In genomic region chr9:137243266-137243625, GRCh38 we compare ENCODE assay signal across 11 cellular contexts. TPM values are rescaled to one million over a fixed set of nuclear protein-coding genes. Genes with fewer than 3 reads are reported as not detected.
DNase-seq lines count a peak whose midpoint lies in the region; ATAC-seq and TF ChIP-seq lines count a peak whose summit lies in the region.
"Not testable (repeated sequence)": the region's sequence is repeated elsewhere in the genome, so short reads cannot be mapped to it uniquely, and the experiment has no call there.
"Had no signal": no experiment of that assay in that cellular context is flagged by ENCODE, and none has a peak within 500 bp of the region (broad histone marks: within the 10 kb centered on the region; RNA-seq: fewer than 3 reads in every experiment).

No MANE protein-coding gene starts in this region.

- H3K4me2 ChIP-seq in OCI-LY7 (ENCODE audit: low read length), result peak overlapping the region; percentile 99

- H3K27ac Mint-ChIP-seq in Caco-2 (ENCODE audit: unreplicated experiment), result peak overlapping the region; percentile 95
- H3K27ac Mint-ChIP-seq in activated T-cell treated with anti-CD3 and anti-CD28 coated beads, Interleukin-2, amount 50 U/mL, for 24 hours, result peak overlapping the region; percentile 96
- H3K27ac Mint-ChIP-seq in central memory CD8-positive, alpha-beta T cell (ENCODE audit: low read depth), result not testable (repeated sequence)
- H3K27ac Mint-ChIP-seq in stimulated activated naive B cell treated with anti-CD40 and anti-IgM and Interleukin-4, amounts not matched to agents 10 μg/mL and 1 μg/mL and 100 μg/mL, for 72 hours, result peak overlapping the region; percentile 51

- CTCF ChIA-PET in Caco-2 (lab: Charles Lee); OCI-LY7 (lab: Charles Lee; ENCODE audit: unreplicated experiment): not testable (repeated sequence)

- not testable (repeated sequence) for H3K9me3 Mint-ChIP-seq in Caco-2 (ENCODE audit: unreplicated experiment); activated T-cell treated with anti-CD3 and anti-CD28 coated beads, Interleukin-2, amount 50 U/mL, for 24 hours; central memory CD8-positive, alpha-beta T cell; stimulated activated naive B cell treated with anti-CD40 and anti-IgM and Interleukin-4, amounts not matched to agents 10 μg/mL and 1 μg/mL and 100 μg/mL, for 72 hours

- peaks cover 68% of the 10 kb centered on the region for H3K36me3 Mint-ChIP-seq in Caco-2 (ENCODE audit: insufficient read depth, unreplicated experiment)
- peaks cover 36% of the 10 kb centered on the region for H3K36me3 Mint-ChIP-seq in activated T-cell treated with anti-CD3 and anti-CD28 coated beads, Interleukin-2, amount 50 U/mL, for 24 hours (ENCODE audit: low read depth)
- peaks cover 25% of the 10 kb centered on the region for H3K36me3 Mint-ChIP-seq in central memory CD8-positive, alpha-beta T cell (ENCODE audit: insufficient read depth)
- H3K36me3 Mint-ChIP-seq in stimulated activated naive B cell treated with anti-CD40 and anti-IgM and Interleukin-4, amounts not matched to agents 10 μg/mL and 1 μg/mL and 100 μg/mL, for 72 hours, result peaks cover 17 to 30% of the 10 kb centered on the region in 2 donors

- peaks cover 16% of the 10 kb centered on the region for H3K4me1 ChIP-seq in Caco-2
- peaks cover 45% of the 10 kb centered on the region for H3K4me1 ChIP-seq in OCI-LY7 (ENCODE audit: insufficient read depth, low read length, poor library complexity, severe bottlenecking)
- H3K4me1 ChIP-seq in mucosa of stomach (ENCODE audit: control insufficient read depth, insufficient read depth, low read length), result peaks cover 40% of the 10 kb centered on the region

- H4K20me1 ChIP-seq in OCI-LY7 (ENCODE audit: insufficient read depth, low read length), result peaks cover 14% of the 10 kb centered on the region

- intact Hi-C loops in Caco-2 (cut with micrococcal nuclease; ENCODE audit: unreplicated experiment), result loop anchor here (5.0 to 10.0 kb wide), 2 partner anchors 49 to 448 kb away; partner anchors contain the start of genes CCDC183 and TMEM141
- intact Hi-C loops in OCI-LY7 (cut with micrococcal nuclease; ENCODE audit: unreplicated experiment), result not testable (repeated sequence)

- peak overlapping the region; percentile 80 for H3K4me3 Mint-ChIP-seq in Caco-2 (ENCODE audit: unreplicated experiment)
- peak overlapping the region; percentile 85 for H3K4me3 Mint-ChIP-seq in activated T-cell treated with anti-CD3 and anti-CD28 coated beads, Interleukin-2, amount 50 U/mL, for 24 hours
- H3K4me3 Mint-ChIP-seq in central memory CD8-positive, alpha-beta T cell, result peak overlapping the region; percentile 92
- H3K4me3 Mint-ChIP-seq in stimulated activated naive B cell treated with anti-CD40 and anti-IgM and Interleukin-4, amounts not matched to agents 10 μg/mL and 1 μg/mL and 100 μg/mL, for 72 hours, result peak overlapping the region in 1 of 2 donors; percentile 29

- BruUV-seq in Caco-2 (replicated peaks; lab: Mats Ljungman, UMichigan) (TSS peak; percentile 67), OCI-LY7 (replicated peaks; lab: Mats Ljungman, UMichigan) (TSS peak; percentile 95)

- ATAC-seq in central memory CD8-positive, alpha-beta T cell (replicated peaks; ENCODE audit: extremely low read depth, poor library complexity, severe bottlenecking); stimulated activated naive B cell treated with anti-CD40 and anti-IgM and Interleukin-4, amounts not matched to agents 10 μg/mL and 1 μg/mL and 100 μg/mL, for 72 hours (replicated peaks): not testable (repeated sequence)

- H3K9me3 ChIP-seq in Caco-2; OCI-LY7 (ENCODE audit: low read length); mucosa of stomach (ENCODE audit: control insufficient read depth, low read length): not testable (repeated sequence)

- not testable (repeated sequence) for TF ChIP-seq CTCF in Caco-2 (IDR thresholded peaks at IDR 0.05; ENCODE audit: insufficient read depth in 1 of 2, low read depth in 1 of 2, low read length in 1 of 2, severe bottlenecking in 1 of 2, unreplicated experiment in 1 of 2); OCI-LY7 (conservative IDR thresholded peaks at IDR 0.05; ENCODE audit: low read length)

- DNase-seq in Caco-2; OCI-LY7 (ENCODE audit: low spot score); activated T-cell treated with anti-CD3 and anti-CD28 coated beads, Interleukin-2, amount 50 U/mL, for 24 hours; central memory CD8-positive, alpha-beta T cell (ENCODE audit: low spot score in 2 of 2); stimulated activated naive B cell treated with anti-CD40 and anti-IgM and Interleukin-4, amounts not matched to agents 10 μg/mL and 1 μg/mL and 100 μg/mL, for 72 hours: not testable (repeated sequence)

- not testable (repeated sequence) for H3K4me1 Mint-ChIP-seq in Caco-2 (ENCODE audit: low read depth, unreplicated experiment)
- peaks cover 32% of the 10 kb centered on the region for H3K4me1 Mint-ChIP-seq in activated T-cell treated with anti-CD3 and anti-CD28 coated beads, Interleukin-2, amount 50 U/mL, for 24 hours (ENCODE audit: low read depth)
- peaks cover 24% of the 10 kb centered on the region for H3K4me1 Mint-ChIP-seq in central memory CD8-positive, alpha-beta T cell
- peaks cover 26 to 48% of the 10 kb centered on the region in 2 donors for H3K4me1 Mint-ChIP-seq in stimulated activated naive B cell treated with anti-CD40 and anti-IgM and Interleukin-4, amounts not matched to agents 10 μg/mL and 1 μg/mL and 100 μg/mL, for 72 hours

- H3K27me3 Mint-ChIP-seq in Caco-2 (ENCODE audit: insufficient read depth, unreplicated experiment); activated T-cell treated with anti-CD3 and anti-CD28 coated beads, Interleukin-2, amount 50 U/mL, for 24 hours; central memory CD8-positive, alpha-beta T cell; stimulated activated naive B cell treated with anti-CD40 and anti-IgM and Interleukin-4, amounts not matched to agents 10 μg/mL and 1 μg/mL and 100 μg/mL, for 72 hours: not testable (repeated sequence)

- H3K9me2 ChIP-seq in OCI-LY7 (ENCODE audit: insufficient read depth, low read length), result not testable (repeated sequence)

- not testable (repeated sequence) for H3K36me3 ChIP-seq in Caco-2 (ENCODE audit: control insufficient read depth, insufficient read depth, low read length)
- peaks cover 28% of the 10 kb centered on the region for H3K36me3 ChIP-seq in OCI-LY7 (ENCODE audit: insufficient read depth, low read length)
- H3K36me3 ChIP-seq in mucosa of stomach (ENCODE audit: control insufficient read depth, insufficient read depth, low read length), result peaks cover 18% of the 10 kb centered on the region

- not testable (repeated sequence) for H3K9ac ChIP-seq in mucosa of stomach (ENCODE audit: low read length)

- H3K27me3 ChIP-seq in Caco-2 (replicated peaks; ENCODE audit: control insufficient read depth, insufficient read depth, low read length); mucosa of stomach (ENCODE audit: control insufficient read depth, insufficient read depth, low read length): not testable (repeated sequence)

- not testable (repeated sequence) for H2AFZ ChIP-seq in OCI-LY7 (ENCODE audit: low read length)

- H3K27ac ChIP-seq in OCI-LY7 (ENCODE audit: low read depth, low read length, poor library complexity, severe bottlenecking), result not testable (repeated sequence)

- H3K79me2 ChIP-seq in OCI-LY7 (ENCODE audit: insufficient read depth, low read depth, low read length), result peaks cover 33% of the 10 kb centered on the region

- H3K4me3 ChIP-seq in Caco-2 (ENCODE audit: low read depth, low read length); OCI-LY7 (ENCODE audit: low read depth, low read length, poor library complexity, severe bottlenecking): not testable (repeated sequence)
- H3K4me3 ChIP-seq in mucosa of stomach (ENCODE audit: low read length), result peak overlapping the region; percentile 4

- POLR2A ChIA-PET in Caco-2 (lab: Charles Lee), result not testable (repeated sequence)
- POLR2A ChIA-PET in OCI-LY7 (lab: Charles Lee), result interaction anchor here (1.5 kb wide), 1 partner anchor 11 kb away, joined by 7 read pairs; no protein-coding TSS in a partner anchor

RNA-seq across cellular contexts. Expression of gene TUBB4B, which starts 2.2 kb away (rescaled TPM):
- total RNA-seq in Caco-2 (2022) (481 and 487 TPM in 2 replicates), OCI-LY7 (2022) (402 and 443 TPM in 2 replicates)
- total RNA-seq in OCI-LY7 (2014; rRNA removed; shearing (Covaris generic)), result 376 and 417 TPM in 2 replicates

RNA-seq across cellular contexts. Expression of gene STPG3, which starts 7.8 kb away (rescaled TPM):
- total RNA-seq in Caco-2 (2022) (not detected in 2 replicates), OCI-LY7 (2022) (1.7 and 2.7 TPM in 2 replicates)
- 0.73 TPM in 1 of 2 replicates, not detected in the other for total RNA-seq in OCI-LY7 (2014; rRNA removed; shearing (Covaris generic))
- total RNA-seq: chondrocyte, endothelial cell of umbilical vein, occipital lobe, urinary bladder had no signal

RNA-seq across cellular contexts. Expression of gene NELFB, which starts 11.9 kb away (rescaled TPM):
- 79.1 and 79.8 TPM in 2 replicates for total RNA-seq in Caco-2 (2022)
- 59.5 and 62.6 TPM in 2 replicates for total RNA-seq in OCI-LY7 (2014; rRNA removed; shearing (Covaris generic))
- 74.8 and 76.1 TPM in 2 replicates for total RNA-seq in OCI-LY7 (2022)

RNA-seq across cellular contexts. Expression of gene SLC34A3, which starts 12.5 kb away (rescaled TPM):
- total RNA-seq in Caco-2 (2022) (0.19 TPM in 1 of 2 replicates, not detected in the other), OCI-LY7 (2022) (not detected in 2 replicates)
- total RNA-seq in OCI-LY7 (2014; rRNA removed; shearing (Covaris generic)), result 0.15 TPM in 1 of 2 replicates, not detected in the other
- total RNA-seq: adrenal gland, chondrocyte, endothelial cell of umbilical vein, urinary bladder had no signal

RNA-seq across cellular contexts. Expression of gene RNF224, which starts 15.9 kb away (rescaled TPM):
- total RNA-seq in Caco-2 (2022) (0.27 TPM in 1 of 2 replicates, not detected in the other), OCI-LY7 (2022) (0.30 TPM in 1 of 2 replicates, not detected in the other)
- 0.13 TPM in 1 of 2 replicates, not detected in the other for total RNA-seq in OCI-LY7 (2014; rRNA removed; shearing (Covaris generic))
- total RNA-seq: adrenal gland, chondrocyte, endothelial cell of umbilical vein, occipital lobe, urinary bladder had no signal
